8 cellular contexts compared by ENCODE assay signal in the genomic region with DNA sequence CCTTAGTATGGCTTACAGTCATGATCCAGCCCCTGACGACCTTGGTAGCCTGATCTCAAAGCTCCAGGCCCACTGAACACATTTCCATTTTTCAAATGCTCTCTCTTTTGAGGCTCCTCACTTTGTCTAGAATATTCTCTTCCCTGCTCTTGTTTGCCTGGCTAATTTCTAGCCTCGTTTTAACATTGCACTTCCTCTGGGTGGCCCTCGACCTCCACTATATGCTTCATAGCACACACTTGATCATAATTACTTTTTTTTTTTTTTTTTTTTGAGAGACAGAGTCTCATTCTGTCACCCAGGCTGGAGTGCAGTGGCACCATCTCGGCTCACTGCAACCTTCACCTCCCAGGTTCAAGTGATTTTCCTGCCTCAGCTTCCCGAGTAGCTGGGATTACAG.
DNase-seq lines count a peak whose midpoint lies in the region; ATAC-seq, FAIRE-seq and TF ChIP-seq lines count a peak whose summit lies in the region.
"Not testable (repeated sequence)": the region's sequence is repeated elsewhere in the genome, so short reads cannot be mapped to it uniquely, and the experiment has no call there.

No MANE protein-coding gene starts in this region.

- intact Hi-C loops in activated naive CD4-positive, alpha-beta T cell treated with anti-CD3 and anti-CD28 coated beads for 36 hours (cut with micrococcal nuclease): loop anchor here (1.0 to 10.0 kb wide), 2 partner anchors 124 to 651 kb away; no protein-coding TSS in a partner anchor

- not testable (repeated sequence) for H3K9me3 Mint-ChIP-seq in activated naive CD4-positive, alpha-beta T cell treated with anti-CD3 and anti-CD28 coated beads for 36 hours

- FAIRE-seq in D721Med (lab: Jason Lieb, UNC); small intestine (lab: Jason Lieb, UNC): not testable (repeated sequence)

- not testable (repeated sequence) for H3K4me3 ChIP-seq in RWPE2 (ENCODE audit: severe bottlenecking); small intestine (ENCODE audit: low read depth in 1 of 2, low read length in 2 of 2)

- TF ChIP-seq CTCF in D721Med (IDR thresholded peaks at IDR 0.05; ENCODE audit: insufficient read depth, missing control alignments) (peak; percentile 46), GM13977 (IDR thresholded peaks at IDR 0.05; ENCODE audit: extremely low read depth, insufficient read depth, missing control alignments) (peak; percentile 65), RWPE2 (IDR thresholded peaks at IDR 0.05; ENCODE audit: poor library complexity, severe bottlenecking) (peak; percentile 33)

- ATAC-seq in RWPE2 (ENCODE audit: low read depth): not testable (repeated sequence)

- DNase-seq in D721Med (ENCODE audit: insufficient read length, low spot score); RWPE2 (ENCODE audit: low spot score): not testable (repeated sequence)
- DNase-seq in GM13977 (ENCODE audit: low spot score) (peak; percentile 59), KBM-7 (peak; percentile 48), NCI-H2171 (lab: John Stamatoyannopoulos, UW) (peak; percentile 8), germinal center (ENCODE audit: low spot score) (peak; percentile 49), small intestine (peak; percentile 23)
- DNase-seq in activated naive CD4-positive, alpha-beta T cell treated with anti-CD3 and anti-CD28 coated beads for 36 hours: peak; percentile 19

- H3K4me1 Mint-ChIP-seq in activated naive CD4-positive, alpha-beta T cell treated with anti-CD3 and anti-CD28 coated beads for 36 hours (ENCODE audit: low read depth): not testable (repeated sequence)

- not testable (repeated sequence) for H3K27ac Mint-ChIP-seq in activated naive CD4-positive, alpha-beta T cell treated with anti-CD3 and anti-CD28 coated beads for 36 hours

- H3K27ac ChIP-seq in RWPE2 (ENCODE audit: poor library complexity, severe bottlenecking); small intestine (ENCODE audit: low read depth in 1 of 2, low read length in 1 of 2): not testable (repeated sequence)

- H3K4me1 ChIP-seq in RWPE2 (ENCODE audit: insufficient read depth, poor library complexity, severe bottlenecking); small intestine (ENCODE audit: control insufficient read depth in 2 of 2, insufficient read depth in 1 of 2, low read depth in 1 of 2, low read length in 1 of 2): not testable (repeated sequence)

- 36 to 63% (median 44%) methylated on average over 5 of the region's 5 CpGs for WGBS in small intestine, 3 donors

- not testable (repeated sequence) for H3K27me3 Mint-ChIP-seq in activated naive CD4-positive, alpha-beta T cell treated with anti-CD3 and anti-CD28 coated beads for 36 hours (ENCODE audit: low read depth)

- H3K36me3 ChIP-seq in RWPE2 (ENCODE audit: low read depth); small intestine (ENCODE audit: control insufficient read depth in 2 of 2, insufficient read depth in 2 of 2, low read length in 2 of 2): not testable (repeated sequence)

- H3K4me3 Mint-ChIP-seq in activated naive CD4-positive, alpha-beta T cell treated with anti-CD3 and anti-CD28 coated beads for 36 hours: not testable (repeated sequence)

- in situ Hi-C loops in GM13977 (cut with MboI; ENCODE audit: low pct_unique_long_range_greater_than_20kb, low sequenced_read_pairs, unreplicated experiment): loop anchor here (10.0 to 25.0 kb wide), 2 partner anchors 121 to 644 kb away; no protein-coding TSS in a partner anchor
- in situ Hi-C loops in KBM-7 (cut with MboI; ENCODE audit: low pct_unique_long_range_greater_than_20kb, low sequenced_read_pairs): not testable (repeated sequence)

- CTCF ChIA-PET in activated naive CD4-positive, alpha-beta T cell treated with anti-CD3 and anti-CD28 coated beads for 36 hours (lab: Charles Lee): interaction anchor here (0.6 to 1.7 kb wide), 2 partner anchors 124 to 605 kb away, joined by 3 to 7 read pairs; no protein-coding TSS in a partner anchor

- H3K36me3 Mint-ChIP-seq in activated naive CD4-positive, alpha-beta T cell treated with anti-CD3 and anti-CD28 coated beads for 36 hours (ENCODE audit: low read depth): not testable (repeated sequence)

- not testable (repeated sequence) for H3K9me3 ChIP-seq in RWPE2 (ENCODE audit: severe bottlenecking); small intestine (ENCODE audit: control insufficient read depth, low read depth)

- not testable (repeated sequence) for H3K27me3 ChIP-seq in RWPE2 (ENCODE audit: insufficient read depth, poor library complexity, severe bottlenecking); small intestine (ENCODE audit: control insufficient read depth in 2 of 2, insufficient read depth in 2 of 2, low read length in 2 of 2)
